In the genomic region with DNA sequence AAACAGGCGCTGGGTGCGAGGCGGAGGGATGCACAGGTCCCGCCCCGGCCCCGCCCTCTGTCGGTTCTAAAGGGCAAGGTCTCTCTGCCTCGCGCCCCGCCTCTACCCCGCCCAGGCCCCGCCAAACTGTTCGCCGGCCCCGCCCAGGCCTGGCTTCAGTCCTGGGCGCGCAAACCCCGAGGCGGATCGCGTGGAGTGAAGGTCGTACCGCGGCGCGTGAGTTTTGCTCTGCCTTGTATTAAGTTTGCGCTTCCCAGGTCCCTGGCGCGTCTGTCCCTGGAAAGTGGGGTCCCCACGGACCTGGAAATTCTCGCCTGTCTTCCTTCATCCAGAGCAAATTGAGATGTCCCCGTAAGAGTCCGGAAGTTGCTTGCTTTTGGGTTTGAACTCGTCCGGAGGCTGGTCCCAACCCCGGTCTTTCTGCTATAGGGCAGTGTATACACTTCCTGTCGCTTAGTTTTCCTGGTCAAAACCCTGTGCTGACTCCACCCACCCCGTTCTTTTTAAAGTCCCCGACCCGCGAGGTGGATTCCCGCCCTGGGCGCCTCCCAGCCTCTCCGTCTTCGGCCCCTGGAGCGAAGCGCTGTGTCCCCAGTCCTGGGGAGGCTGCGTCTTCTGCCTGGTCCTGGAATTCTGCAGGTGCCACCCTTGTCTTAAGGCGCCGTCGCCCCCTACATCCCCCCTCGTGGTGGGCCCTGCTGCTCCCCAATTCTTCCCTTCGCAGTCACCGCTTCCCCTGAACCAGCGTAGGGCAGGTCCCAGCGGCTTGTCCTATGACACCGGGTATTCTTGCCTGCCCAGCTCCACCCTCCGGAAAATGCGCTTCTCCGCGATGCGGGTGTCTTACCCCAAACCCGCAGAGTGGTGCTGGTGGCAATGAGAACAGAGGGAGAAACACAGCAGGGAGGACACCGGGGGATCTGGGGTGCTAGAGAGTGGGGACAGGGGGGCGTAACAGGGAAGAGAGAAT, we compare ENCODE assay signal across 8 cellular contexts. TPM values are rescaled to one million over a fixed set of nuclear protein-coding genes. Genes with fewer than 3 reads are reported as not detected.
DNase-seq lines count a peak whose midpoint lies in the region; ATAC-seq and TF ChIP-seq lines count a peak whose summit lies in the region.

No MANE protein-coding gene starts in this region.

- H3K79me2 ChIP-seq in neural cell (replicated peaks; ENCODE audit: insufficient read depth, low read length), result no peaks in the 10 kb centered on the region

- intact Hi-C loops in activated T-helper 2 cell treated with anti-CD3 and anti-CD28 coated beads, Interferon-gamma antibody, Interleukin-2, Interleukin-4, amounts not matched to agents 10 μg/mL and 5 μg/mL and 100 μg/mL, durations not matched to agents 14 hours and 24 hours and 36 hours (cut with micrococcal nuclease), result loop anchor here (1.0 kb wide), 1 partner anchor 9 kb away; a partner anchor contains a TSS

- H3K4me1 Mint-ChIP-seq in activated T-helper 2 cell treated with anti-CD3 and anti-CD28 coated beads, Interferon-gamma antibody, Interleukin-2, Interleukin-4, amounts not matched to agents 10 μg/mL and 5 μg/mL and 100 μg/mL, durations not matched to agents 14 hours and 24 hours and 36 hours (ENCODE audit: low read depth), result peaks cover 15% of the 10 kb centered on the region

- H3F3A ChIP-seq in neural cell (ENCODE audit: insufficient read depth, low read length, poor library complexity, severe bottlenecking), result no peaks in the 10 kb centered on the region

- H3K4me3 ChIP-seq in fibroblast of pulmonary artery (replicated peaks; ENCODE audit: low read depth, low read length) (peak overlapping the region; percentile 68), neural cell (ENCODE audit: low read length) (peak overlapping the region; percentile 65)

- H3K9me2 ChIP-seq in neural cell (ENCODE audit: insufficient read depth, low read length), result no peaks in the 10 kb centered on the region

- DNase-seq in D341Med (ENCODE audit: low spot score) (peak; percentile 91), NCI-H69 (lab: John Stamatoyannopoulos, UW) (peak; percentile 88), fibroblast of pulmonary artery (ENCODE audit: low read depth) (peak; percentile 71), NOMO-1 treated with DMSO at 0.1 percent for 48 hours (lab: John Stamatoyannopoulos, UW; ENCODE audit: unreplicated experiment) (no peak)
- DNase-seq in activated T-helper 2 cell treated with anti-CD3 and anti-CD28 coated beads, Interferon-gamma antibody, Interleukin-2, Interleukin-4, amounts not matched to agents 10 μg/mL and 5 μg/mL and 100 μg/mL, durations not matched to agents 14 hours and 24 hours and 36 hours (ENCODE audit: low spot score), result peak; percentile 83
- DNase-seq in stimulated activated naive CD4-positive, alpha-beta T cell (lab: John Stamatoyannopoulos, UW), result peak; percentile 70 to 90 (median 83)

- peaks cover 7% of the 10 kb centered on the region for H3K27me3 ChIP-seq in neural cell (ENCODE audit: insufficient read depth, low read depth, low read length)

- H3K4me3 Mint-ChIP-seq in activated T-helper 2 cell treated with anti-CD3 and anti-CD28 coated beads, Interferon-gamma antibody, Interleukin-2, Interleukin-4, amounts not matched to agents 10 μg/mL and 5 μg/mL and 100 μg/mL, durations not matched to agents 14 hours and 24 hours and 36 hours (ENCODE audit: low read depth), result peak overlapping the region; percentile 87

- no peaks in the 10 kb centered on the region for H3K27me3 Mint-ChIP-seq in activated T-helper 2 cell treated with anti-CD3 and anti-CD28 coated beads, Interferon-gamma antibody, Interleukin-2, Interleukin-4, amounts not matched to agents 10 μg/mL and 5 μg/mL and 100 μg/mL, durations not matched to agents 14 hours and 24 hours and 36 hours (ENCODE audit: low read depth)

- no peaks in the 10 kb centered on the region for H4K20me1 ChIP-seq in neural cell (ENCODE audit: insufficient read depth)

- no peaks in the 10 kb centered on the region for H3K36me3 ChIP-seq in neural cell (ENCODE audit: insufficient read depth, low read length)

- peak overlapping the region; percentile 39 for H3K4me2 ChIP-seq in neural cell (ENCODE audit: low read length)

- no peaks in the 10 kb centered on the region for H3K9me3 ChIP-seq in neural cell (ENCODE audit: low read length)

- peaks cover 81% of the 10 kb centered on the region for H3K36me3 Mint-ChIP-seq in activated T-helper 2 cell treated with anti-CD3 and anti-CD28 coated beads, Interferon-gamma antibody, Interleukin-2, Interleukin-4, amounts not matched to agents 10 μg/mL and 5 μg/mL and 100 μg/mL, durations not matched to agents 14 hours and 24 hours and 36 hours (ENCODE audit: low read depth)

- H3K9me3 Mint-ChIP-seq in activated T-helper 2 cell treated with anti-CD3 and anti-CD28 coated beads, Interferon-gamma antibody, Interleukin-2, Interleukin-4, amounts not matched to agents 10 μg/mL and 5 μg/mL and 100 μg/mL, durations not matched to agents 14 hours and 24 hours and 36 hours, result peaks cover 49% of the 10 kb centered on the region

- TF ChIP-seq EP300 in neural cell (conservative IDR thresholded peaks at IDR 0.05; ENCODE audit: poor library complexity, severe bottlenecking), result no peak

- H3K27ac ChIP-seq in neural cell (ENCODE audit: low read length), result no peak overlapping the region

- peak; percentile 81 for ATAC-seq in GM21619 (IDR thresholded peaks at IDR 0.05; ENCODE audit: unreplicated experiment)

- H3K27ac Mint-ChIP-seq in activated T-helper 2 cell treated with anti-CD3 and anti-CD28 coated beads, Interferon-gamma antibody, Interleukin-2, Interleukin-4, amounts not matched to agents 10 μg/mL and 5 μg/mL and 100 μg/mL, durations not matched to agents 14 hours and 24 hours and 36 hours, result peak overlapping the region; percentile 91

- TF ChIP-seq RAD21 in neural cell (conservative IDR thresholded peaks at IDR 0.05), result no peak

- H3K9ac ChIP-seq in neural cell (ENCODE audit: low read length), result peak overlapping the region; percentile 41

- peak overlapping the region; percentile 8 for H2AFZ ChIP-seq in neural cell (ENCODE audit: low read depth, low read length)

- TF ChIP-seq CTCF in fibroblast of pulmonary artery (IDR thresholded peaks at IDR 0.05; ENCODE audit: low read length, missing control alignments) (no peak), neural cell (IDR thresholded peaks at IDR 0.05; ENCODE audit: poor library complexity, severe bottlenecking) (no peak)

TF ChIP-seq in neural cell, 6 proteins besides CTCF, POLR2A, EP300 and RAD21:
- TF ChIP-seq EZH2 (IDR thresholded peaks at IDR 0.05; ENCODE audit: borderline replicate concordance, insufficient read depth, low read length, poor library complexity, severe bottlenecking), result no peak
- TF ChIP-seq MXI1 (conservative IDR thresholded peaks at IDR 0.05; ENCODE audit: poor library complexity, severe bottlenecking), result no peak
- no peak for TF ChIP-seq SMC3 (conservative IDR thresholded peaks at IDR 0.05; ENCODE audit: poor library complexity)
- TF ChIP-seq, protein P1, sequence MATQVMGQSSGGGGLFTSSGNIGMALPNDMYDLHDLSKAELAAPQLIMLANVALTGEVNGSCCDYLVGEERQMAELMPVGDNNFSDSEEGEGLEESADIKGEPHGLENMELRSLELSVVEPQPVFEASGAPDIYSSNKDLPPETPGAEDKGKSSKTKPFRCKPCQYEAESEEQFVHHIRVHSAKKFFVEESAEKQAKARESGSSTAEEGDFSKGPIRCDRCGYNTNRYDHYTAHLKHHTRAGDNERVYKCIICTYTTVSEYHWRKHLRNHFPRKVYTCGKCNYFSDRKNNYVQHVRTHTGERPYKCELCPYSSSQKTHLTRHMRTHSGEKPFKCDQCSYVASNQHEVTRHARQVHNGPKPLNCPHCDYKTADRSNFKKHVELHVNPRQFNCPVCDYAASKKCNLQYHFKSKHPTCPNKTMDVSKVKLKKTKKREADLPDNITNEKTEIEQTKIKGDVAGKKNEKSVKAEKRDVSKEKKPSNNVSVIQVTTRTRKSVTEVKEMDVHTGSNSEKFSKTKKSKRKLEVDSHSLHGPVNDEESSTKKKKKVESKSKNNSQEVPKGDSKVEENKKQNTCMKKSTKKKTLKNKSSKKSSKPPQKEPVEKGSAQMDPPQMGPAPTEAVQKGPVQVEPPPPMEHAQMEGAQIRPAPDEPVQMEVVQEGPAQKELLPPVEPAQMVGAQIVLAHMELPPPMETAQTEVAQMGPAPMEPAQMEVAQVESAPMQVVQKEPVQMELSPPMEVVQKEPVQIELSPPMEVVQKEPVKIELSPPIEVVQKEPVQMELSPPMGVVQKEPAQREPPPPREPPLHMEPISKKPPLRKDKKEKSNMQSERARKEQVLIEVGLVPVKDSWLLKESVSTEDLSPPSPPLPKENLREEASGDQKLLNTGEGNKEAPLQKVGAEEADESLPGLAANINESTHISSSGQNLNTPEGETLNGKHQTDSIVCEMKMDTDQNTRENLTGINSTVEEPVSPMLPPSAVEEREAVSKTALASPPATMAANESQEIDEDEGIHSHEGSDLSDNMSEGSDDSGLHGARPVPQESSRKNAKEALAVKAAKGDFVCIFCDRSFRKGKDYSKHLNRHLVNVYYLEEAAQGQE (IDR thresholded peaks at IDR 0.05; ENCODE audit: borderline replicate concordance), result no peak
- no peak for TF ChIP-seq TAF1 (IDR thresholded peaks at IDR 0.05; ENCODE audit: low read depth)
- no peak for TF ChIP-seq POLR2AphosphoS5 (IDR thresholded peaks at IDR 0.05)

RNA-seq across cellular contexts. Expression of a gene that starts 8.6 kb away (rescaled TPM):
- 20.7 and 22.6 TPM in 2 replicates for total RNA-seq in activated T-helper 2 cell treated with anti-CD3 and anti-CD28 coated beads, Interferon-gamma antibody, Interleukin-2, Interleukin-4, amounts not matched to agents 10 μg/mL and 5 μg/mL and 100 μg/mL, durations not matched to agents 14 hours and 24 hours and 36 hours
- 6.5 and 13.4 TPM in 2 replicates for polyA plus RNA-seq in neural cell
- 47.2 and 57.4 TPM in 2 replicates for polyA minus RNA-seq in neural cell

RNA-seq across cellular contexts. Expression of a gene that starts 34.0 kb away (rescaled TPM):
- total RNA-seq in activated T-helper 2 cell treated with anti-CD3 and anti-CD28 coated beads, Interferon-gamma antibody, Interleukin-2, Interleukin-4, amounts not matched to agents 10 μg/mL and 5 μg/mL and 100 μg/mL, durations not matched to agents 14 hours and 24 hours and 36 hours, result 17.1 and 17.8 TPM in 2 replicates
- 8.0 and 8.1 TPM in 2 replicates for polyA plus RNA-seq in neural cell
- polyA minus RNA-seq in neural cell, result 26.1 and 29.8 TPM in 2 replicates
